ENCODE assay signal across 9 cellular contexts in the genomic region with DNA sequence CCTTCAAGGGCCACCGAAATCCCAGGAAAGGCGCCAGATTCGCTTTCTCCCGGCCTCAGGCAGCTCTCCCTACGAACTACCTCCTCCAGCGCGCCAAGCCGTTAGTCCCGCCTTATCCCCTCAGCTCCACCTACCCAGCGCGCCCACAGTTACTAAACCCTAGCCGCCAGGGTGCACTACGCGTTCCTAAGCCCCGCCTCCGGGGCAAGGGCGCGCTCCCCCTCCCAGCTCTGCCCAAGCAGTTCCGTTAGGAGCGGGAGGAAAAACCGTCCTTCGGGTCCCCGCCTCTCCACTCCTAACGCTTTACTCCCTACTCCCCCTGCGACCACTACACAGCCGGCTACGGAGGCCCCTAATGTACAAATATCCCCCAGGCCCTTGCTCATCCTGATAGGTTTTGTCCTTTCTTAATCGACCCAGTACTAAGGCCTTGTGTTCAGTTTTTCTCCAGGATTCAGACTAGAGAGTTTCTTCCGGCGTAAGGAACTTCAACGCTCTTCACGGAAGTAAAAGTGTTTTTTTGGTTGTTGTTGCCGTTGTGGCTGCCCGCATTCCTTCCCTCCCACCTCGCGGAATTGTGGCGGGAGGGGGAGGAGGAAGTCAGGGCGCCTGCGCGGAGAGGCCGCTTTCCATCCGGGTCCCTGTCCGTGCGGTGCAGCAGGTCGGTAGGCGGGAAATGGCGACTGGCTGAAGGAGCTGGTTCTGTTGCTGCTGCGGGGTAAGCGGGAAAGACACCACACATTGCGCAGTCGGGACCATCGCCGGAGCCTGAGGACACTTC. TPM values are rescaled to one million over a fixed set of nuclear protein-coding genes. Genes with fewer than 3 reads are reported as not detected.
DNase-seq lines count a peak whose midpoint lies in the region; ATAC-seq, FAIRE-seq and TF ChIP-seq lines count a peak whose summit lies in the region.
"Had no signal": no experiment of that assay in that cellular context is flagged by ENCODE, and none has a peak within 500 bp of the region (broad histone marks: within the 10 kb centered on the region; RNA-seq: fewer than 3 reads in every experiment).

A gene (plus strand): TSS at position 655 of the 781 bp plus-strand sequence. CDS start 31,386 bp downstream, outside the sequence.

- H2AFZ ChIP-seq in mammary epithelial cell (ENCODE audit: low read depth, low read length): peak within 1 kb of the TSS; percentile 97

- no TSS peak for BruUV-seq in mammary epithelial cell (replicated peaks; lab: Mats Ljungman, UMichigan)

- in situ Hi-C loops in mammary epithelial cell (cut with MboI; ENCODE audit: low sequenced_read_pairs in 2 of 2): no loop called here

- no peaks in the 10 kb centered on the region for H3K4me1 ChIP-seq in mammary epithelial cell (ENCODE audit: insufficient read depth, low read length)
- no peaks in the 10 kb centered on the region for H3K4me1 ChIP-seq in iPS-20b (ENCODE audit: insufficient read depth, low read length)
- peaks cover 0 to 2% of the 10 kb centered on the region in 2 donors for H3K4me1 ChIP-seq in small intestine (ENCODE audit: control insufficient read depth in 2 of 2, insufficient read depth in 1 of 2, low read depth in 1 of 2, low read length in 1 of 2)

- H3K79me2 ChIP-seq in mammary epithelial cell (ENCODE audit: insufficient read depth, low read length): peaks cover 48% of the 10 kb centered on the region

- intact Hi-C loops in mammary epithelial cell (cut with micrococcal nuclease): loop anchor here (1.0 to 5.0 kb wide), 5 partner anchors 40 to 210 kb away; a partner anchor contains a TSS

- no peaks in the 10 kb centered on the region for H3K9me3 ChIP-seq in WERI-Rb-1 (ENCODE audit: severe bottlenecking)
- no peaks in the 10 kb centered on the region for H3K9me3 ChIP-seq in mammary epithelial cell (replicated peaks; ENCODE audit: insufficient read depth, low read length)
- H3K9me3 ChIP-seq in iPS-20b (ENCODE audit: insufficient read depth, low read depth, low read length): no peaks in the 10 kb centered on the region
- H3K9me3 ChIP-seq in small intestine (ENCODE audit: control insufficient read depth, low read depth): no peaks in the 10 kb centered on the region

- CTCF ChIA-PET in mammary epithelial cell (lab: Charles Lee; ENCODE audit: low non-redundant PET): interaction anchor here (0.5 to 1.4 kb wide), 4 partner anchors 31 to 413 kb away, joined by 3 to 4 read pairs (median 4); no protein-coding TSS in a partner anchor

- H3K4me3 ChIP-seq in WERI-Rb-1 (ENCODE audit: low read depth, low read length) (peak within 1 kb of the TSS; percentile 67), mammary epithelial cell (replicated peaks in 1 of 3; ENCODE audit: insufficient read depth in 1 of 3, low read depth in 2 of 3, low read length in 3 of 3) (peak within 1 kb of the TSS; percentile 75 to 94 (median 88)), iPS-20b (ENCODE audit: low read length) (peak within 1 kb of the TSS; percentile 86), small intestine (ENCODE audit: low read depth in 1 of 2, low read length in 2 of 2) (peak within 1 kb of the TSS; percentile 47 to 61)

- peak within 1 kb of the TSS; percentile 97 for H3K27ac ChIP-seq in WERI-Rb-1
- peak within 1 kb of the TSS; percentile 98 for H3K27ac ChIP-seq in mammary epithelial cell (ENCODE audit: insufficient read depth, low read depth, low read length)
- peak within 1 kb of the TSS; percentile 99 for H3K27ac ChIP-seq in iPS-20b (ENCODE audit: low read length)
- peak within 1 kb of the TSS; percentile 89 to 97 for H3K27ac ChIP-seq in small intestine (ENCODE audit: low read depth in 1 of 2, low read length in 1 of 2)

- no peak for FAIRE-seq in small intestine (lab: Jason Lieb, UNC)
- FAIRE-seq: islet of Langerhans had no signal

- peak within 1 kb of the TSS; percentile 99 for H3K9ac ChIP-seq in mammary epithelial cell (ENCODE audit: insufficient read depth, low read length)
- peak within 1 kb of the TSS; percentile 98 for H3K9ac ChIP-seq in iPS-20b (ENCODE audit: low read depth, low read length)

- peak; percentile 94 for ATAC-seq in GM18907 (IDR thresholded peaks at IDR 0.05; ENCODE audit: unreplicated experiment)
- peak; percentile 94 for ATAC-seq in HG03159 (IDR thresholded peaks at IDR 0.05; ENCODE audit: unreplicated experiment)

- H4K20me1 ChIP-seq in mammary epithelial cell (ENCODE audit: insufficient read depth, low read length): no peaks in the 10 kb centered on the region

- TF ChIP-seq CTCF in WERI-Rb-1 (IDR thresholded peaks at IDR 0.05; ENCODE audit: low read depth, low read length) (peak; percentile 12; the same call in 1 of the 2 replicates), mammary epithelial cell (conservative IDR thresholded peaks at IDR 0.05 in 1 of 2, IDR thresholded peaks at IDR 0.05 in 1 of 2; ENCODE audit: extremely low read depth in 1 of 2, insufficient read depth in 1 of 2, low read depth in 1 of 2, low read length in 2 of 2) (peak in 1 of 2 donors; percentile 44)

- DNase-seq in AG08396 (ENCODE audit: low spot score) (peak; percentile 94), NCI-H2227 (lab: John Stamatoyannopoulos, UW; ENCODE audit: unreplicated experiment) (peak; percentile 98), WERI-Rb-1 (peak; percentile 99), mammary epithelial cell (peak; percentile 98), small intestine (peak; percentile 98)

- H3K36me3 ChIP-seq in WERI-Rb-1 (peaks cover 17% of the 10 kb centered on the region), mammary epithelial cell (ENCODE audit: insufficient read depth, low read length) (no peaks in the 10 kb centered on the region), iPS-20b (ENCODE audit: insufficient read depth, low read depth, low read length) (0 out of 2 replicates have a peak, but pooled peaks cover 3% of the 10 kb centered on the region), small intestine (ENCODE audit: control insufficient read depth in 2 of 2, insufficient read depth in 2 of 2, low read length in 2 of 2) (no peaks in the 10 kb centered on the region)

- peak within 1 kb of the TSS; percentile 89 for H3K4me2 ChIP-seq in mammary epithelial cell (ENCODE audit: insufficient read depth, low read depth, low read length)

- dilution Hi-C loops in mammary epithelial cell (cut with HindIII; ENCODE audit: low sequenced_read_pairs): no loop called here

- H3K27me3 ChIP-seq in WERI-Rb-1 (ENCODE audit: insufficient read depth, low read depth, severe bottlenecking) (no peaks in the 10 kb centered on the region), mammary epithelial cell (ENCODE audit: insufficient read depth, low read length) (no peaks in the 10 kb centered on the region), iPS-20b (ENCODE audit: insufficient read depth, low read length) (no peaks in the 10 kb centered on the region), small intestine (ENCODE audit: control insufficient read depth in 2 of 2, insufficient read depth in 2 of 2, low read length in 2 of 2) (no peaks in the 10 kb centered on the region)

- WGBS in mammary epithelial cell (ENCODE audit: low coverage, missing lambda C conversion rate): 2% methylated on average over 28 of the region's 53 CpGs
- WGBS in small intestine, 3 donors: 0% methylated on average over 53 of the region's 53 CpGs

RNA-seq across cellular contexts. Expression of the gene that starts here (rescaled TPM):
- total RNA-seq in mammary epithelial cell: 10 to 100 TPM; 38.0 to 47.3 TPM
- polyA plus RNA-seq in mammary epithelial cell: 25.3 TPM
- 26.6 TPM for polyA minus RNA-seq in mammary epithelial cell
- polyA plus RNA-seq in small intestine: 1 to 10 TPM; 4.5 to 8.1 (median 4.6) TPM

Comparison
In these comparisons a context has a peak if more than half of its experiments do, and no peak if none do; other contexts are left out.
1. Peak in every context shown above with its lines: DNase-seq, ATAC-seq, H3K4me3 ChIP-seq and H3K27ac ChIP-seq.